ENCODE assay signal across 15 cellular contexts in genomic region chr3:129614927-129615363, GRCh38. TPM values are rescaled to one million over a fixed set of nuclear protein-coding genes. Genes with fewer than 3 reads are reported as not detected.
A peak's percentile ranks its signal among the peaks of the same experiment; 100 is the strongest.
DNase-seq lines count a peak whose midpoint lies in the region; ATAC-seq, FAIRE-seq and TF ChIP-seq lines count a peak whose summit lies in the region.
"Had no signal": no experiment of that assay in that cellular context is flagged by ENCODE, and none has a peak within 500 bp of the region (broad histone marks: within the 10 kb centered on the region; RNA-seq: fewer than 3 reads in every experiment).

No MANE protein-coding gene starts in this region.

- 38 to 66% methylated on average over 5 of the region's 5 CpGs for WGBS in heart right ventricle, 2 donors

- H3K4me3 ChIP-seq in heart right ventricle: no peak overlapping the region
- H3K4me3 ChIP-seq: GM12878, GM23338 had no signal

- ATAC-seq in heart right ventricle (peak; percentile 24 to 63 (median 54)), sciatic nerve (peak; percentile 64), HG02970 (IDR thresholded peaks at IDR 0.05; ENCODE audit: low FRiP score, unreplicated experiment) (no peak)
- ATAC-seq: activated CD4-positive, alpha-beta T cell treated with anti-CD3 and anti-CD28 coated beads for 36 hours; GM12878; GM23338; naive thymus-derived CD4-positive, alpha-beta T cell had no signal

- TF ChIP-seq CTCF in heart right ventricle (IDR thresholded peaks at IDR 0.05): no peak

- H3K36me3 ChIP-seq in heart right ventricle: no peaks in the 10 kb centered on the region

- FAIRE-seq in GM19239 (lab: Jason Lieb, UNC): no peak
- FAIRE-seq: GM12878 had no signal

- H3K9me3 ChIP-seq in heart right ventricle: no peaks in the 10 kb centered on the region

- DNase-seq in AG08395 (ENCODE audit: low spot score) (peak; percentile 49), UCSD-AML1 (lab: John Stamatoyannopoulos, UW; ENCODE audit: unreplicated experiment) (peak; percentile 55), heart right ventricle (peak; percentile 67 to 82), sciatic nerve (ENCODE audit: low spot score) (peak; percentile 75), GM19239 (ENCODE audit: insufficient read length, low spot score) (no peak), T-helper 2 cell (no peak)
- no peak for DNase-seq in activated CD4-positive, alpha-beta T cell treated with anti-CD3 and anti-CD28 coated beads, Interleukin-2, amount 50 U/mL, for 4 hours
- DNase-seq: activated CD4-positive, alpha-beta T cell treated with anti-CD3 and anti-CD28 coated beads for 36 hours; activated gamma-delta T cell; immature natural killer cell; naive thymus-derived CD4-positive, alpha-beta T cell; NK-92 treated with Interleukin-12 subunit alpha and Interleukin-12 subunit beta, amount 100 ng/mL, for 24 hours had no signal

- H3K27me3 ChIP-seq in heart right ventricle: no peaks in the 10 kb centered on the region

- peaks cover 34 to 100% (median 89%) of the 10 kb centered on the region in 9 donors for H3K4me1 ChIP-seq in heart right ventricle

- intact Hi-C loops in heart right ventricle (cut with DNase I) (loop anchor here in 2 of 10 donors (5.0 kb wide), 2 partner anchors 113 to 123 kb away; no protein-coding TSS in a partner anchor), sciatic nerve (cut with DNase I) (no loop called here)

- H3K27ac ChIP-seq in heart right ventricle: peak overlapping the region; percentile 44 to 100 (median 78)

RNA-seq across cellular contexts. Expression of gene PLXND1, which starts 8.5 kb away (rescaled TPM):
- total RNA-seq in heart right ventricle: 100 to 1,000 TPM in 1 of 10 donors, 10 to 100 TPM in 9; 40.9 to 106 (median 62.8) TPM
- polyA plus RNA-seq in heart right ventricle: 100 to 1,000 TPM in 1 of 2 donors, 10 to 100 TPM in 1; 71.2 to 169 TPM
- total RNA-seq in sciatic nerve: 319 TPM

Comparison
In these comparisons a context has a peak if more than half of its experiments do, and no peak if none do; other contexts are left out.
1. DNase-seq: peak in AG08395 (single experiment), UCSD-AML1 (single experiment), heart right ventricle (2 of 2) and sciatic nerve (single experiment); none in GM19239 (single experiment), activated CD4-positive, alpha-beta T cell treated with anti-CD3 and anti-CD28 coated beads, Interleukin-2, amount 50 U/mL, for 4 hours (0 of 2) and T-helper 2 cell (0 of 5).